In the genomic region with DNA sequence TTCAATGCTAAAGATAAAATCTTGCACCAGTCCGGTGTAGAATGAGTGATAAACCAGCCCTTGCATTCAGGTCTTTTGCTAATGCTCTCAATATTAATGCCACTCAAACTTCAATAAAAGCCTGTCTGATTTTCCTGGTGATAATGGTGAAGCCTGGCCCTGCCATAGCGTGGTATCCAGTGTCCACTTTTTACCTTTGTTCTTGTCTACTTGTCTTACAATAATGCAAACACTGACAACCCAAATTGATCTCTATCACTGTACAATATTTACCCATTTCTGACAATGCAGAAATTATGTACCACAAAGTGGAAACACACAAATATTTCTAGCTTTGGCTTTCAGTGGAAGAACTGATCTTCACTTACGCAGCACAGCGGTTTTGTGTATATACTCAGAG, we compare ENCODE assay signal across 1 cellular context.
TF ChIP-seq lines count a peak whose summit lies in the region.

No MANE protein-coding gene starts in this region.

TF ChIP-seq in HepG2, 621 proteins besides CTCF, POLR2A, EP300 and RAD21 (continued from another document and continues in another):
- TF ChIP-seq SKI (IDR thresholded peaks at IDR 0.05; ENCODE audit: partially characterized antibody) (no peak), CCAR2 (optimal IDR thresholded peaks at IDR 0.05; ENCODE audit: low read depth, low read length) (no peak), RBM22 (optimal IDR thresholded peaks at IDR 0.05; ENCODE audit: low read length) (no peak), ZSCAN30 (CRISPR knock-in tag; IDR thresholded peaks at IDR 0.05) (0 out of 2 replicates have a peak, but pooled peaks have one; percentile 28), HNF4A (CRISPR knock-in tag; IDR thresholded peaks at IDR 0.05) (0 out of 2 replicates have a peak, but pooled peaks have one; percentile 25), FOXA3 (CRISPR knock-in tag; IDR thresholded peaks at IDR 0.05) (peak; percentile 25; the same call in 1 of the 2 replicates), ZNF670 (CRISPR knock-in tag; IDR thresholded peaks at IDR 0.05; ENCODE audit: borderline replicate concordance) (0 out of 2 replicates have a peak, but pooled peaks have one; percentile 20), NR2C2 (CRISPR knock-in tag; IDR thresholded peaks at IDR 0.05; ENCODE audit: borderline replicate concordance) (peak; percentile 33; the same call in 1 of the 2 replicates), BCL6 (CRISPR knock-in tag; IDR thresholded peaks at IDR 0.05) (peak; percentile 40; the same call in 1 of the 2 replicates), RELA (CRISPR knock-in tag; IDR thresholded peaks at IDR 0.05) (no peak), MED1 (CRISPR knock-in tag; IDR thresholded peaks at IDR 0.05) (0 out of 2 replicates have a peak, but pooled peaks have one; percentile 16), ZFP90 (CRISPR knock-in tag; IDR thresholded peaks at IDR 0.05; ENCODE audit: borderline replicate concordance) (no peak), SOX6 (IDR thresholded peaks at IDR 0.05) (no peak), SOX6 (CRISPR knock-in tag; IDR thresholded peaks at IDR 0.05) (peak; percentile 89), SIX1 (CRISPR knock-in tag; IDR thresholded peaks at IDR 0.05; ENCODE audit: borderline replicate concordance) (peak; percentile 64; the same call in 1 of the 2 replicates), PHB2 (IDR thresholded peaks at IDR 0.05; ENCODE audit: partially characterized antibody) (no peak), ISL2 (CRISPR knock-in tag; IDR thresholded peaks at IDR 0.05) (0 out of 2 replicates have a peak, but pooled peaks have one; percentile 32), DR1 (CRISPR knock-in tag; IDR thresholded peaks at IDR 0.05) (no peak), SOX5 (CRISPR knock-in tag; IDR thresholded peaks at IDR 0.05; ENCODE audit: borderline replicate concordance) (peak; percentile 81; the same call in 1 of the 2 replicates), CHCHD3 (CRISPR knock-in tag; IDR thresholded peaks at IDR 0.05) (no peak), TAF1 (CRISPR knock-in tag; IDR thresholded peaks at IDR 0.05) (no peak), HDAC2 (CRISPR knock-in tag; IDR thresholded peaks at IDR 0.05) (0 out of 2 replicates have a peak, but pooled peaks have one; percentile 24), LCORL (IDR thresholded peaks at IDR 0.05) (no peak), LCORL (CRISPR knock-in tag; IDR thresholded peaks at IDR 0.05) (no peak), IRF2 (CRISPR knock-in tag; IDR thresholded peaks at IDR 0.05) (no peak), SOX13 (IDR thresholded peaks at IDR 0.05) (peak; percentile 57), SOX13 (CRISPR knock-in tag; conservative IDR thresholded peaks at IDR 0.05 in 1 of 2, IDR thresholded peaks at IDR 0.05 in 1 of 2) (peak in 1 of 2 experiments; percentile 93; a peak in 2 of 4 replicates)
- TF ChIP-seq, protein P1, sequence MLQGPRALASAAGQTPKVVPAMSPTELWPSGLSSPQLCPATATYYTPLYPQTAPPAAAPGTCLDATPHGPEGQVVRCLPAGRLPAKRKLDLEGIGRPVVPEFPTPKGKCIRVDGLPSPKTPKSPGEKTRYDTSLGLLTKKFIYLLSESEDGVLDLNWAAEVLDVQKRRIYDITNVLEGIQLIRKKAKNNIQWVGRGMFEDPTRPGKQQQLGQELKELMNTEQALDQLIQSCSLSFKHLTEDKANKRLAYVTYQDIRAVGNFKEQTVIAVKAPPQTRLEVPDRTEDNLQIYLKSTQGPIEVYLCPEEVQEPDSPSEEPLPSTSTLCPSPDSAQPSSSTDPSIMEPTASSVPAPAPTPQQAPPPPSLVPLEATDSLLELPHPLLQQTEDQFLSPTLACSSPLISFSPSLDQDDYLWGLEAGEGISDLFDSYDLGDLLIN (CRISPR knock-in tag; IDR thresholded peaks at IDR 0.05; ENCODE audit: borderline replicate concordance): no peak
- TF ChIP-seq, protein P2, sequence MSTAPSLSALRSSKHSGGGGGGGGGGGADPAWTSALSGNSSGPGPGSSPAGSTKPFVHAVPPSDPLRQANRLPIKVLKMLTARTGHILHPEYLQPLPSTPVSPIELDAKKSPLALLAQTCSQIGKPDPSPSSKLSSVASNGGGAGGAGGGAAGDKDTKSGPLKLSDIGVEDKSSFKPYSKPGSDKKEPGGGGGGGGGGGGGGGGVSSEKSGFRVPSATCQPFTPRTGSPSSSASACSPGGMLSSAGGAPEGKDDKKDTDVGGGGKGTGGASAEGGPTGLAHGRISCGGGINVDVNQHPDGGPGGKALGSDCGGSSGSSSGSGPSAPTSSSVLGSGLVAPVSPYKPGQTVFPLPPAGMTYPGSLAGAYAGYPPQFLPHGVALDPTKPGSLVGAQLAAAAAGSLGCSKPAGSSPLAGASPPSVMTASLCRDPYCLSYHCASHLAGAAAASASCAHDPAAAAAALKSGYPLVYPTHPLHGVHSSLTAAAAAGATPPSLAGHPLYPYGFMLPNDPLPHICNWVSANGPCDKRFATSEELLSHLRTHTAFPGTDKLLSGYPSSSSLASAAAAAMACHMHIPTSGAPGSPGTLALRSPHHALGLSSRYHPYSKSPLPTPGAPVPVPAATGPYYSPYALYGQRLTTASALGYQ (CRISPR knock-in tag; IDR thresholded peaks at IDR 0.05): no peak
- TF ChIP-seq, protein P3, sequence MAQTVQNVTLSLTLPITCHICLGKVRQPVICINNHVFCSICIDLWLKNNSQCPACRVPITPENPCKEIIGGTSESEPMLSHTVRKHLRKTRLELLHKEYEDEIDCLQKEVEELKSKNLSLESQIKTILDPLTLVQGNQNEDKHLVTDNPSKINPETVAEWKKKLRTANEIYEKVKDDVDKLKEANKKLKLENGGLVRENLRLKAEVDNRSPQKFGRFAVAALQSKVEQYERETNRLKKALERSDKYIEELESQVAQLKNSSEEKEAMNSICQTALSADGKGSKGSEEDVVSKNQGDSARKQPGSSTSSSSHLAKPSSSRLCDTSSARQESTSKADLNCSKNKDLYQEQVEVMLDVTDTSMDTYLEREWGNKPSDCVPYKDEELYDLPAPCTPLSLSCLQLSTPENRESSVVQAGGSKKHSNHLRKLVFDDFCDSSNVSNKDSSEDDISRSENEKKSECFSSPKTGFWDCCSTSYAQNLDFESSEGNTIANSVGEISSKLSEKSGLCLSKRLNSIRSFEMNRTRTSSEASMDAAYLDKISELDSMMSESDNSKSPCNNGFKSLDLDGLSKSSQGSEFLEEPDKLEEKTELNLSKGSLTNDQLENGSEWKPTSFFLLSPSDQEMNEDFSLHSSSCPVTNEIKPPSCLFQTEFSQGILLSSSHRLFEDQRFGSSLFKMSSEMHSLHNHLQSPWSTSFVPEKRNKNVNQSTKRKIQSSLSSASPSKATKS (CRISPR knock-in tag; IDR thresholded peaks at IDR 0.05): no peak
- TF ChIP-seq, protein P4, sequence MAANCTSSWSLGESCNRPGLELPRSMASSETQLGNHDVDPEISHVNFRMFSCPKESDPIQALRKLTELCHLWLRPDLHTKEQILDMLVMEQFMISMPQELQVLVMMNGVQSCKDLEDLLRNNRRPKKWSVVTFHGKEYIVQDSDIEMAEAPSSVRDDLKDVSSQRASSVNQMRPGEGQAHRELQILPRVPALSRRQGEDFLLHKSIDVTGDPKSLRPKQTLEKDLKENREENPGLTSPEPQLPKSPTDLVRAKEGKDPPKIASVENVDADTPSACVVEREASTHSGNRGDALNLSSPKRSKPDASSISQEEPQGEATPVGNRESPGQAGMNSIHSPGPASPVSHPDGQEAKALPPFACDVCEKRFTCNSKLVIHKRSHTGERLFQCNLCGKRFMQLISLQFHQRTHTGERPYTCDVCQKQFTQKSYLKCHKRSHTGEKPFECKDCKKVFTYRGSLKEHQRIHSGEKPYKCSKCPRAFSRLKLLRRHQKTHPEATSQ (CRISPR knock-in tag; IDR thresholded peaks at IDR 0.05; ENCODE audit: borderline replicate concordance): no peak
- TF ChIP-seq, protein P5, sequence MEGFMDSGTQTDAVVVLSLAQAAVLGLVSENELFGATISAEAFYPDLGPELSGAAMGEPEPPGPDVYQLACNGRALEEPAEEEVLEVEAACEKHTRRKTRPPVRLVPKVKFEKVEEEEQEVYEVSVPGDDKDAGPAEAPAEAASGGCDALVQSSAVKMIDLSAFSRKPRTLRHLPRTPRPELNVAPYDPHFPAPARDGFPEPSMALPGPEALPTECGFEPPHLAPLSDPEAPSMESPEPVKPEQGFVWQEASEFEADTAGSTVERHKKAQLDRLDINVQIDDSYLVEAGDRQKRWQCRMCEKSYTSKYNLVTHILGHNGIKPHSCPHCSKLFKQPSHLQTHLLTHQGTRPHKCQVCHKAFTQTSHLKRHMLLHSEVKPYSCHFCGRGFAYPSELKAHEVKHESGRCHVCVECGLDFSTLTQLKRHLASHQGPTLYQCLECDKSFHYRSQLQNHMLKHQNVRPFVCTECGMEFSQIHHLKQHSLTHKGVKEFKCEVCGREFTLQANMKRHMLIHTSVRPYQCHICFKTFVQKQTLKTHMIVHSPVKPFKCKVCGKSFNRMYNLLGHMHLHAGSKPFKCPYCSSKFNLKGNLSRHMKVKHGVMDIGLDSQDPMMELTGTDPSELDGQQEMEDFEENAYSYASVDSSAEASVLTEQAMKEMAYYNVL (CRISPR knock-in tag; IDR thresholded peaks at IDR 0.05; ENCODE audit: borderline replicate concordance): 0 out of 2 replicates have a peak, but pooled peaks have one; percentile 23
- TF ChIP-seq, protein P6, sequence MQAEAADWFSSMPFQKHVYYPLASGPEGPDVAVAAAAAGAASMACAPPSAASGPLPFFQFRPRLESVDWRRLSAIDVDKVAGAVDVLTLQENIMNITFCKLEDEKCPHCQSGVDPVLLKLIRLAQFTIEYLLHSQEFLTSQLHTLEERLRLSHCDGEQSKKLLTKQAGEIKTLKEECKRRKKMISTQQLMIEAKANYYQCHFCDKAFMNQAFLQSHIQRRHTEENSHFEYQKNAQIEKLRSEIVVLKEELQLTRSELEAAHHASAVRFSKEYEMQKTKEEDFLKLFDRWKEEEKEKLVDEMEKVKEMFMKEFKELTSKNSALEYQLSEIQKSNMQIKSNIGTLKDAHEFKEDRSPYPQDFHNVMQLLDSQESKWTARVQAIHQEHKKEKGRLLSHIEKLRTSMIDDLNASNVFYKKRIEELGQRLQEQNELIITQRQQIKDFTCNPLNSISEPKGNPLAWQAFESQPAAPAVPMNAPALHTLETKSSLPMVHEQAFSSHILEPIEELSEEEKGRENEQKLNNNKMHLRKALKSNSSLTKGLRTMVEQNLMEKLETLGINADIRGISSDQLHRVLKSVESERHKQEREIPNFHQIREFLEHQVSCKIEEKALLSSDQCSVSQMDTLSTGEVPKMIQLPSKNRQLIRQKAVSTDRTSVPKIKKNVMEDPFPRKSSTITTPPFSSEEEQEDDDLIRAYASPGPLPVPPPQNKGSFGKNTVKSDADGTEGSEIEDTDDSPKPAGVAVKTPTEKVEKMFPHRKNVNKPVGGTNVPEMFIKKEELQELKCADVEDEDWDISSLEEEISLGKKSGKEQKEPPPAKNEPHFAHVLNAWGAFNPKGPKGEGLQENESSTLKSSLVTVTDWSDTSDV (CRISPR knock-in tag; IDR thresholded peaks at IDR 0.05): no peak
- TF ChIP-seq, protein P7, sequence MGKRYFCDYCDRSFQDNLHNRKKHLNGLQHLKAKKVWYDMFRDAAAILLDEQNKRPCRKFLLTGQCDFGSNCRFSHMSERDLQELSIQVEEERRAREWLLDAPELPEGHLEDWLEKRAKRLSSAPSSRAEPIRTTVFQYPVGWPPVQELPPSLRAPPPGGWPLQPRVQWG (CRISPR knock-in tag; IDR thresholded peaks at IDR 0.05; ENCODE audit: borderline replicate concordance, low read depth): no peak
- TF ChIP-seq, protein P8, sequence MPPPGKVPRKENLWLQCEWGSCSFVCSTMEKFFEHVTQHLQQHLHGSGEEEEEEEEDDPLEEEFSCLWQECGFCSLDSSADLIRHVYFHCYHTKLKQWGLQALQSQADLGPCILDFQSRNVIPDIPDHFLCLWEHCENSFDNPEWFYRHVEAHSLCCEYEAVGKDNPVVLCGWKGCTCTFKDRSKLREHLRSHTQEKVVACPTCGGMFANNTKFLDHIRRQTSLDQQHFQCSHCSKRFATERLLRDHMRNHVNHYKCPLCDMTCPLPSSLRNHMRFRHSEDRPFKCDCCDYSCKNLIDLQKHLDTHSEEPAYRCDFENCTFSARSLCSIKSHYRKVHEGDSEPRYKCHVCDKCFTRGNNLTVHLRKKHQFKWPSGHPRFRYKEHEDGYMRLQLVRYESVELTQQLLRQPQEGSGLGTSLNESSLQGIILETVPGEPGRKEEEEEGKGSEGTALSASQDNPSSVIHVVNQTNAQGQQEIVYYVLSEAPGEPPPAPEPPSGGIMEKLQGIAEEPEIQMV (CRISPR knock-in tag; IDR thresholded peaks at IDR 0.05; ENCODE audit: low read depth): no peak
- TF ChIP-seq, protein P9, sequence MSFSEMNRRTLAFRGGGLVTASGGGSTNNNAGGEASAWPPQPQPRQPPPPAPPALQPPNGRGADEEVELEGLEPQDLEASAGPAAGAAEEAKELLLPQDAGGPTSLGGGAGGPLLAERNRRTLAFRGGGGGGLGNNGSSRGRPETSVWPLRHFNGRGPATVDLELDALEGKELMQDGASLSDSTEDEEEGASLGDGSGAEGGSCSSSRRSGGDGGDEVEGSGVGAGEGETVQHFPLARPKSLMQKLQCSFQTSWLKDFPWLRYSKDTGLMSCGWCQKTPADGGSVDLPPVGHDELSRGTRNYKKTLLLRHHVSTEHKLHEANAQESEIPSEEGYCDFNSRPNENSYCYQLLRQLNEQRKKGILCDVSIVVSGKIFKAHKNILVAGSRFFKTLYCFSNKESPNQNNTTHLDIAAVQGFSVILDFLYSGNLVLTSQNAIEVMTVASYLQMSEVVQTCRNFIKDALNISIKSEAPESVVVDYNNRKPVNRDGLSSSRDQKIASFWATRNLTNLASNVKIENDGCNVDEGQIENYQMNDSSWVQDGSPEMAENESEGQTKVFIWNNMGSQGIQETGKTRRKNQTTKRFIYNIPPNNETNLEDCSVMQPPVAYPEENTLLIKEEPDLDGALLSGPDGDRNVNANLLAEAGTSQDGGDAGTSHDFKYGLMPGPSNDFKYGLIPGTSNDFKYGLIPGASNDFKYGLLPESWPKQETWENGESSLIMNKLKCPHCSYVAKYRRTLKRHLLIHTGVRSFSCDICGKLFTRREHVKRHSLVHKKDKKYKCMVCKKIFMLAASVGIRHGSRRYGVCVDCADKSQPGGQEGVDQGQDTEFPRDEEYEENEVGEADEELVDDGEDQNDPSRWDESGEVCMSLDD (CRISPR knock-in tag; IDR thresholded peaks at IDR 0.05; ENCODE audit: borderline replicate concordance): no peak
- TF ChIP-seq, protein P10, sequence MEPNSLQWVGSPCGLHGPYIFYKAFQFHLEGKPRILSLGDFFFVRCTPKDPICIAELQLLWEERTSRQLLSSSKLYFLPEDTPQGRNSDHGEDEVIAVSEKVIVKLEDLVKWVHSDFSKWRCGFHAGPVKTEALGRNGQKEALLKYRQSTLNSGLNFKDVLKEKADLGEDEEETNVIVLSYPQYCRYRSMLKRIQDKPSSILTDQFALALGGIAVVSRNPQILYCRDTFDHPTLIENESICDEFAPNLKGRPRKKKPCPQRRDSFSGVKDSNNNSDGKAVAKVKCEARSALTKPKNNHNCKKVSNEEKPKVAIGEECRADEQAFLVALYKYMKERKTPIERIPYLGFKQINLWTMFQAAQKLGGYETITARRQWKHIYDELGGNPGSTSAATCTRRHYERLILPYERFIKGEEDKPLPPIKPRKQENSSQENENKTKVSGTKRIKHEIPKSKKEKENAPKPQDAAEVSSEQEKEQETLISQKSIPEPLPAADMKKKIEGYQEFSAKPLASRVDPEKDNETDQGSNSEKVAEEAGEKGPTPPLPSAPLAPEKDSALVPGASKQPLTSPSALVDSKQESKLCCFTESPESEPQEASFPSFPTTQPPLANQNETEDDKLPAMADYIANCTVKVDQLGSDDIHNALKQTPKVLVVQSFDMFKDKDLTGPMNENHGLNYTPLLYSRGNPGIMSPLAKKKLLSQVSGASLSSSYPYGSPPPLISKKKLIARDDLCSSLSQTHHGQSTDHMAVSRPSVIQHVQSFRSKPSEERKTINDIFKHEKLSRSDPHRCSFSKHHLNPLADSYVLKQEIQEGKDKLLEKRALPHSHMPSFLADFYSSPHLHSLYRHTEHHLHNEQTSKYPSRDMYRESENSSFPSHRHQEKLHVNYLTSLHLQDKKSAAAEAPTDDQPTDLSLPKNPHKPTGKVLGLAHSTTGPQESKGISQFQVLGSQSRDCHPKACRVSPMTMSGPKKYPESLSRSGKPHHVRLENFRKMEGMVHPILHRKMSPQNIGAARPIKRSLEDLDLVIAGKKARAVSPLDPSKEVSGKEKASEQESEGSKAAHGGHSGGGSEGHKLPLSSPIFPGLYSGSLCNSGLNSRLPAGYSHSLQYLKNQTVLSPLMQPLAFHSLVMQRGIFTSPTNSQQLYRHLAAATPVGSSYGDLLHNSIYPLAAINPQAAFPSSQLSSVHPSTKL (CRISPR knock-in tag; IDR thresholded peaks at IDR 0.05): peak; percentile 80; the same call in 1 of the 2 replicates
